ENCODE assay signal across 21 cellular contexts in genomic region chr12:272942-273906, GRCh38. TPM values are rescaled to one million over a fixed set of nuclear protein-coding genes. Genes with fewer than 3 reads are reported as not detected.
DNase-seq lines count a peak whose midpoint lies in the region; ATAC-seq and TF ChIP-seq lines count a peak whose summit lies in the region.
"Had no signal": no experiment of that assay in that cellular context is flagged by ENCODE, and none has a peak within 500 bp of the region (broad histone marks: within the 10 kb centered on the region; RNA-seq: fewer than 3 reads in every experiment).

No MANE protein-coding gene starts in this region.

- no peak overlapping the region for H3K4me2 ChIP-seq in neural progenitor cell

- H3K27ac Mint-ChIP-seq in activated naive CD8-positive, alpha-beta T cell treated with anti-CD3 and anti-CD28 coated beads, Interleukin-2, amount 50 U/mL, for 24 hours, result no peak overlapping the region
- no peak overlapping the region for H3K27ac Mint-ChIP-seq in activated naive CD8-positive, alpha-beta T cell treated with anti-CD3 and anti-CD28 coated beads for 36 hours
- H3K27ac Mint-ChIP-seq in stimulated activated effector memory CD8-positive, alpha-beta T cell treated with anti-CD3 and anti-CD28 coated beads, Interleukin-12 subunit alpha, Interleukin-12 subunit beta, amount 100 ng/mL, for 72 hours, result peak overlapping the region; percentile 38
- H3K27ac Mint-ChIP-seq in neural progenitor cell, result no peak overlapping the region
- H3K27ac Mint-ChIP-seq: CD4-positive, alpha-beta T cell had no signal

- H4K20me1 ChIP-seq in neural progenitor cell (ENCODE audit: low read depth), result no peaks in the 10 kb centered on the region

- no peaks in the 10 kb centered on the region for H3K36me3 ChIP-seq in neural progenitor cell

- no peaks in the 10 kb centered on the region for H3K9me3 Mint-ChIP-seq in activated naive CD8-positive, alpha-beta T cell treated with anti-CD3 and anti-CD28 coated beads, Interleukin-2, amount 50 U/mL, for 24 hours
- H3K9me3 Mint-ChIP-seq in activated naive CD8-positive, alpha-beta T cell treated with anti-CD3 and anti-CD28 coated beads for 36 hours, result no peaks in the 10 kb centered on the region
- no peaks in the 10 kb centered on the region for H3K9me3 Mint-ChIP-seq in stimulated activated effector memory CD8-positive, alpha-beta T cell treated with anti-CD3 and anti-CD28 coated beads, Interleukin-12 subunit alpha, Interleukin-12 subunit beta, amount 100 ng/mL, for 72 hours
- H3K9me3 Mint-ChIP-seq in neural progenitor cell, result no peaks in the 10 kb centered on the region
- H3K9me3 Mint-ChIP-seq: CD4-positive, alpha-beta T cell had no signal

- ATAC-seq in activated naive CD8-positive, alpha-beta T cell treated with anti-CD3 and anti-CD28 coated beads, Interleukin-2, amount 50 U/mL, for 24 hours, result peak; percentile 54
- peak; percentile 95 for ATAC-seq in stimulated activated effector memory CD8-positive, alpha-beta T cell treated with anti-CD3 and anti-CD28 coated beads, Interleukin-12 subunit alpha, Interleukin-12 subunit beta, amount 100 ng/mL, for 72 hours

- H2AFZ ChIP-seq in neural progenitor cell (replicated peaks), result no peak overlapping the region

- no peaks in the 10 kb centered on the region for H3K27me3 Mint-ChIP-seq in activated naive CD8-positive, alpha-beta T cell treated with anti-CD3 and anti-CD28 coated beads, Interleukin-2, amount 50 U/mL, for 24 hours
- no peaks in the 10 kb centered on the region for H3K27me3 Mint-ChIP-seq in activated naive CD8-positive, alpha-beta T cell treated with anti-CD3 and anti-CD28 coated beads for 36 hours
- no peaks in the 10 kb centered on the region for H3K27me3 Mint-ChIP-seq in neural progenitor cell (ENCODE audit: insufficient read depth, low read depth)
- H3K27me3 Mint-ChIP-seq: CD4-positive, alpha-beta T cell had no signal

- TF ChIP-seq CTCF in neural progenitor cell (IDR thresholded peaks at IDR 0.05), result no peak

- no peaks in the 10 kb centered on the region for H3K27me3 ChIP-seq in neural progenitor cell

- no peak overlapping the region for H3K4me3 ChIP-seq in neural progenitor cell

- no peaks in the 10 kb centered on the region for H3F3A ChIP-seq in neural progenitor cell (ENCODE audit: low read depth)

- H3K4me3 Mint-ChIP-seq in activated naive CD8-positive, alpha-beta T cell treated with anti-CD3 and anti-CD28 coated beads, Interleukin-2, amount 50 U/mL, for 24 hours, result no peak overlapping the region
- H3K4me3 Mint-ChIP-seq in activated naive CD8-positive, alpha-beta T cell treated with anti-CD3 and anti-CD28 coated beads for 36 hours, result no peak overlapping the region
- no peak overlapping the region for H3K4me3 Mint-ChIP-seq in stimulated activated effector memory CD8-positive, alpha-beta T cell treated with anti-CD3 and anti-CD28 coated beads, Interleukin-12 subunit alpha, Interleukin-12 subunit beta, amount 100 ng/mL, for 72 hours
- no peak overlapping the region for H3K4me3 Mint-ChIP-seq in neural progenitor cell
- H3K4me3 Mint-ChIP-seq: CD4-positive, alpha-beta T cell had no signal

- H3K27ac ChIP-seq in cingulate gyrus (ENCODE audit: low read depth, low read length), result peak overlapping the region; percentile 12
- no peak overlapping the region for H3K27ac ChIP-seq in neural progenitor cell

- peaks cover under 1% of the 10 kb centered on the region for H3K4me1 ChIP-seq in neural progenitor cell

- peaks cover 2% of the 10 kb centered on the region for H3K4me1 Mint-ChIP-seq in activated naive CD8-positive, alpha-beta T cell treated with anti-CD3 and anti-CD28 coated beads, Interleukin-2, amount 50 U/mL, for 24 hours
- no peaks in the 10 kb centered on the region for H3K4me1 Mint-ChIP-seq in activated naive CD8-positive, alpha-beta T cell treated with anti-CD3 and anti-CD28 coated beads for 36 hours
- peaks cover 36% of the 10 kb centered on the region for H3K4me1 Mint-ChIP-seq in stimulated activated effector memory CD8-positive, alpha-beta T cell treated with anti-CD3 and anti-CD28 coated beads, Interleukin-12 subunit alpha, Interleukin-12 subunit beta, amount 100 ng/mL, for 72 hours
- peaks cover 2% of the 10 kb centered on the region for H3K4me1 Mint-ChIP-seq in neural progenitor cell

- no peaks in the 10 kb centered on the region for H3K79me2 ChIP-seq in neural progenitor cell (ENCODE audit: low read depth)

- peaks cover 2% of the 10 kb centered on the region for H3K36me3 Mint-ChIP-seq in activated naive CD8-positive, alpha-beta T cell treated with anti-CD3 and anti-CD28 coated beads, Interleukin-2, amount 50 U/mL, for 24 hours (ENCODE audit: low read depth)
- H3K36me3 Mint-ChIP-seq in activated naive CD8-positive, alpha-beta T cell treated with anti-CD3 and anti-CD28 coated beads for 36 hours, result peaks cover 10% of the 10 kb centered on the region
- peaks cover 6% of the 10 kb centered on the region for H3K36me3 Mint-ChIP-seq in stimulated activated effector memory CD8-positive, alpha-beta T cell treated with anti-CD3 and anti-CD28 coated beads, Interleukin-12 subunit alpha, Interleukin-12 subunit beta, amount 100 ng/mL, for 72 hours
- H3K36me3 Mint-ChIP-seq in neural progenitor cell, result peaks cover 5% of the 10 kb centered on the region

- DNase-seq in activated naive CD8-positive, alpha-beta T cell treated with anti-CD3 and anti-CD28 coated beads, Interleukin-2, amount 50 U/mL, for 24 hours, result no peak
- no peak for DNase-seq in activated naive CD8-positive, alpha-beta T cell treated with anti-CD3 and anti-CD28 coated beads for 36 hours
- DNase-seq in NOMO-1 treated with DMSO at 0.1 percent for 48 hours (lab: John Stamatoyannopoulos, UW; ENCODE audit: unreplicated experiment), result peak; percentile 44
- DNase-seq in stimulated activated effector memory CD8-positive, alpha-beta T cell treated with anti-CD3 and anti-CD28 coated beads, Interleukin-12 subunit alpha, Interleukin-12 subunit beta, amount 100 ng/mL, for 72 hours (ENCODE audit: low spot score in 2 of 2), result peak in 1 of 2 donors; percentile 79
- no peak for DNase-seq in H4 (ENCODE audit: low spot score)
- DNase-seq in UCSD-AML1 (lab: John Stamatoyannopoulos, UW; ENCODE audit: unreplicated experiment), result no peak
- no peak for DNase-seq in neural progenitor cell (ENCODE audit: low spot score)
- DNase-seq: AML-193; CD4-positive, alpha-beta T cell; DMS79; GOT3; KG1; NCI-H1417; NCI-H2029; NCI-H2171 treated with DMSO at 0.1 percent for 48 hours; NCI-H774; SIG-M5 had no signal

- H3K9ac ChIP-seq in neural progenitor cell, result no peak overlapping the region

- H3K9me3 ChIP-seq in neural progenitor cell (ENCODE audit: low read depth), result no peaks in the 10 kb centered on the region

RNA-seq across cellular contexts. Expression of gene SLC6A13, which starts 10.6 kb away (rescaled TPM):
- total RNA-seq in activated naive CD8-positive, alpha-beta T cell treated with anti-CD3 and anti-CD28 coated beads for 36 hours, result under 1 TPM; 0.40 to 0.64 TPM
- total RNA-seq in H4 (2014; rRNA removed; shearing (Covaris generic)), result 0.27 TPM in 1 of 2 replicates, not detected in the other
- total RNA-seq in neural progenitor cell (ENCODE audit: low replicate concordance), result 0.31 TPM in 1 of 2 replicates, not detected in the other
- total RNA-seq: G401 had no signal

RNA-seq across cellular contexts. Expression of gene SLC6A12, which starts 59.3 kb away (rescaled TPM):
- total RNA-seq in activated naive CD8-positive, alpha-beta T cell treated with anti-CD3 and anti-CD28 coated beads for 36 hours, result not detected
- total RNA-seq in H4 (2014; rRNA removed; shearing (Covaris generic)), result 0.08 TPM in 1 of 2 replicates, not detected in the other
- 0.12 TPM in 1 of 2 replicates, not detected in the other for total RNA-seq in neural progenitor cell (ENCODE audit: low replicate concordance)
- total RNA-seq: CD4-positive, alpha-beta T cell; G401; MCF 10A; NCI-H460 had no signal
